In the genomic region with DNA sequence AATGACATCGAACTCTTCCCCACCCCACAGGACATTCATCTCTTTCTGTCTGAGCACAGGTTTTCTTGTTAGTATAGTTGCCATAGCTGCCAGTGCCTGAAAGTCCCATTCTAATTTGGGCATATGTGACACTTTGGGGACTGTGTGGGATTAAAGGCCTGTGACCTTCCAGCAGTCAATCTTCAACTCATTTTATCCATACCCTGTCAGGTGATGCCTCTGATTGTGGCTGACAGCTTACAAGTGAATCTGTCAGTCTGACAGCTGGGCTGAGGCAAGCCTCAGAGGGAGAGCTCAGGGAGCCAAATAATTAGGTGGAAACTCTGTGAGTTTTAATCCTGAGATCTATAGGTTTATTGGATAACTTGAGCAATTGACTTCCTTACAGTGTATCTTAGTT, we compare ENCODE assay signal across 19 cellular contexts. TPM values are rescaled to one million over a fixed set of nuclear protein-coding genes. Genes with fewer than 3 reads are reported as not detected.
"Had no signal": no experiment of that assay in that cellular context is flagged by ENCODE, and none has a peak within 500 bp of the region (broad histone marks: within the 10 kb centered on the region; RNA-seq: fewer than 3 reads in every experiment).

No MANE protein-coding gene starts in this region.

- H3K4me3 Mint-ChIP-seq: activated naive CD8-positive, alpha-beta T cell treated with anti-CD3 and anti-CD28 coated beads, Interleukin-2, amount 10 ng/mL, durations not matched to agents 7 days and 5 days; activated T-helper 1 cell treated with anti-CD3 and anti-CD28 coated beads, Interleukin-12 subunit alpha, Interleukin-12 subunit beta, Interleukin-2, Interleukin-4 antibody, amounts not matched to agents 30 ng/mL and 10 ng/mL and 1 ng/mL, durations not matched to agents 14 hours and 24 hours and 36 hours; brain; naive thymus-derived CD8-positive, alpha-beta T cell had no signal

- H3K9me3 ChIP-seq: gastroesophageal sphincter, heart right ventricle, sigmoid colon, tibial artery, uterus had no signal

- FAIRE-seq: endometrium had no signal

- H3K9ac ChIP-seq: parathyroid adenoma had no signal

- ATAC-seq: gastroesophageal sphincter; heart right ventricle; naive thymus-derived CD8-positive, alpha-beta T cell had no signal

- H3K4me1 Mint-ChIP-seq: activated naive CD8-positive, alpha-beta T cell treated with anti-CD3 and anti-CD28 coated beads, Interleukin-2, amount 10 ng/mL, durations not matched to agents 7 days and 5 days had no signal

- H3K27me3 ChIP-seq: gastroesophageal sphincter, heart right ventricle, sigmoid colon, tibial artery, uterus had no signal

- H3K27ac Mint-ChIP-seq: activated naive CD8-positive, alpha-beta T cell treated with anti-CD3 and anti-CD28 coated beads, Interleukin-2, amount 10 ng/mL, durations not matched to agents 7 days and 5 days; activated T-helper 1 cell treated with anti-CD3 and anti-CD28 coated beads, Interleukin-12 subunit alpha, Interleukin-12 subunit beta, Interleukin-2, Interleukin-4 antibody, amounts not matched to agents 30 ng/mL and 10 ng/mL and 1 ng/mL, durations not matched to agents 14 hours and 24 hours and 36 hours; naive thymus-derived CD8-positive, alpha-beta T cell had no signal

- H3K4me3 ChIP-seq: coronary artery, gastroesophageal sphincter, heart right ventricle, sigmoid colon, tibial artery, uterus had no signal

- H3K36me3 ChIP-seq: uterus had no signal

- H3K27ac ChIP-seq: coronary artery, gastroesophageal sphincter, heart right ventricle, parathyroid adenoma, sigmoid colon, tibial artery, uterus had no signal

- H3K4me1 ChIP-seq: gastroesophageal sphincter, parathyroid adenoma, sigmoid colon, tibial artery, uterus had no signal

- DNase-seq: activated CD4-positive, alpha-beta T cell treated with anti-CD3 and anti-CD28 coated beads, Interleukin-2, amount 50 U/mL, for 4 hours; activated gamma-delta T cell treated with Interleukin-2 at 50 U/mL for 16 hours; activated naive CD8-positive, alpha-beta T cell treated with anti-CD3 and anti-CD28 coated beads, Interleukin-2, amount 10 ng/mL, durations not matched to agents 7 days and 5 days; activated T-cell treated with anti-CD3 and anti-CD28 coated beads for 4 hours; heart right ventricle; mesendoderm; naive thymus-derived CD8-positive, alpha-beta T cell; sigmoid colon; stimulated activated naive CD4-positive, alpha-beta T cell; substantia nigra; tibial artery; uterus had no signal

- H3K79me2 ChIP-seq: parathyroid adenoma had no signal

- H3K27me3 Mint-ChIP-seq: activated naive CD8-positive, alpha-beta T cell treated with anti-CD3 and anti-CD28 coated beads, Interleukin-2, amount 10 ng/mL, durations not matched to agents 7 days and 5 days; brain; naive thymus-derived CD8-positive, alpha-beta T cell had no signal

- H3K9me3 Mint-ChIP-seq: activated naive CD8-positive, alpha-beta T cell treated with anti-CD3 and anti-CD28 coated beads, Interleukin-2, amount 10 ng/mL, durations not matched to agents 7 days and 5 days; activated T-helper 1 cell treated with anti-CD3 and anti-CD28 coated beads, Interleukin-12 subunit alpha, Interleukin-12 subunit beta, Interleukin-2, Interleukin-4 antibody, amounts not matched to agents 30 ng/mL and 10 ng/mL and 1 ng/mL, durations not matched to agents 14 hours and 24 hours and 36 hours; brain; naive thymus-derived CD8-positive, alpha-beta T cell had no signal

- H2AFZ ChIP-seq: parathyroid adenoma had no signal

RNA-seq across cellular contexts. Expression of a gene that starts 46.4 kb away (rescaled TPM):
- total RNA-seq: activated T-helper 1 cell treated with anti-CD3 and anti-CD28 coated beads, Interleukin-12 subunit alpha, Interleukin-12 subunit beta, Interleukin-2, Interleukin-4 antibody, amounts not matched to agents 30 ng/mL and 10 ng/mL and 1 ng/mL, durations not matched to agents 14 hours and 24 hours and 36 hours; naive thymus-derived CD8-positive, alpha-beta T cell; T-helper 2 cell treated with Interferon-gamma antibody and Interleukin-4, amounts not matched to agents 100 ng/mL and 5 ng/mL, for 36 hours had no signal
